ENCODE assay signal across 15 cellular contexts in the genomic region with DNA sequence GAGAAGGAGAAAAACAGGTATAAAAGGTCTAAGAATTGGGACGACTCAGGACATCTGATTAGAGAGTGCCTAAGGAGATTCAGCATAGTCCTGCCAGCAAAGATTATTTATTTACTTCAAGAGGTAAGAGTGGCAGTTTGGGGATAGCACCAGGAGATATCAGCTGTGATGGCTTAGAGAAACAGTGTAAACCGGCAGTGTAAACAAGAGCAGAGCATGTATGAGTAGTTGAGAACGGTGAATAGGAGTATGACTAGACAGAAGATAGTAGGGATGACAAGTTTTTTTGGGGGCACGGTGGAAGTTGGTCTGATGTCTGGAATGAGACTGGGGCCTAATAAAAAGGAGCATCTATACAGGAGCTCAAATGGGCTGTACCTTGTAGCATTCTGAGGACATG. TPM values are rescaled to one million over a fixed set of nuclear protein-coding genes. Genes with fewer than 3 reads are reported as not detected.
"Had no signal": no experiment of that assay in that cellular context is flagged by ENCODE, and none has a peak within 500 bp of the region (broad histone marks: within the 10 kb centered on the region; RNA-seq: fewer than 3 reads in every experiment).

No MANE protein-coding gene starts in this region.

RNA-seq across cellular contexts. Expression of gene TREH, which starts 38.3 kb away (rescaled TPM):
- total RNA-seq: activated B cell treated with CpG ODN at 0.5 μM for 24 hours; activated CD8-positive, alpha-beta T cell treated with anti-CD3 and anti-CD28 coated beads for 36 hours; activated T-cell treated with anti-CD3 and anti-CD28 coated beads, Interleukin-2, amount 50 U/mL, for 4 hours; activated T-helper 17 cell treated with anti-CD3 and anti-CD28 coated beads, Interleukin-2, amount 50 U/mL, for 72 hours; astrocyte; bronchial epithelial cell; cardiac septum; chondrocyte; dermis microvascular lymphatic vessel endothelial cell; esophagus muscularis mucosa; foreskin keratinocyte; gastrocnemius medialis; heart left ventricle; T-helper 1 cell treated with Interleukin-12 subunit alpha and Interleukin-12 subunit beta and Interleukin-4 antibody, amounts not matched to agents 30 ng/mL and 1 ng/mL, for 36 hours; T-helper 2 cell treated with Interferon-gamma antibody and Interleukin-4, amounts not matched to agents 100 ng/mL and 5 ng/mL, for 36 hours had no signal
